Comparison of ENCODE assay signal across 27 cellular contexts in genomic region chr7:128349121-128349825, GRCh38. TPM values are rescaled to one million over a fixed set of nuclear protein-coding genes. Genes with fewer than 3 reads are reported as not detected.
"Had no signal": no experiment of that assay in that cellular context is flagged by ENCODE, and none has a peak within 500 bp of the region (broad histone marks: within the 10 kb centered on the region; RNA-seq: fewer than 3 reads in every experiment).

No MANE protein-coding gene starts in this region.

- H3K4me1 ChIP-seq: foreskin keratinocyte, prostate gland had no signal

- H3K27me3 ChIP-seq: ovary had no signal

- H3K9me3 Mint-ChIP-seq: activated B cell treated with CpG ODN at 0.5 μM for 24 hours; activated CD4-positive, alpha-beta memory T cell treated with anti-CD3 and anti-CD28 coated beads for 36 hours; activated naive CD4-positive, alpha-beta T cell treated with anti-CD3 and anti-CD28 coated beads for 36 hours; activated naive CD8-positive, alpha-beta T cell treated with anti-CD3 and anti-CD28 coated beads, Interleukin-2, amount 10 ng/mL, durations not matched to agents 7 days and 5 days; activated T-cell treated with anti-CD3 and anti-CD28 coated beads, Interleukin-2, amount 50 U/mL, for 72 hours; dendritic cell treated with granulocyte-macrophage colony-stimulating factor and Interleukin-4, amounts not matched to agents 40 ng/mL and 50 ng/mL, for 4 days; naive thymus-derived CD8-positive, alpha-beta T cell; neural progenitor cell; stimulated activated naive CD8-positive, alpha-beta T cell treated with anti-CD3 and anti-CD28 coated beads, Interleukin-15, Interleukin-2, amounts not matched to agents 100 ng/mL and 50 ng/mL, for 24 hours had no signal

- H3K4me3 ChIP-seq: body of pancreas, hepatocyte, left lung, lung, neural progenitor cell, ovary, prostate gland, tibial artery had no signal

- H2AFZ ChIP-seq: hepatocyte, neural progenitor cell had no signal

- H3K9me3 ChIP-seq: body of pancreas, left lung, ovary, prostate gland, tibial artery had no signal

- H3K27ac ChIP-seq: body of pancreas, foreskin keratinocyte, hepatocyte, left lung, neural progenitor cell, ovary, prostate gland, tibial artery had no signal

- ATAC-seq: activated CD4-positive, alpha-beta T cell treated with anti-CD3 and anti-CD28 coated beads for 36 hours; activated T-cell treated with anti-CD3 and anti-CD28 coated beads, Interleukin-2, amount 50 U/mL, for 72 hours; body of pancreas; foreskin keratinocyte; left lung; naive thymus-derived CD8-positive, alpha-beta T cell had no signal

- H3K4me2 ChIP-seq: hepatocyte, neural progenitor cell had no signal

- H3K36me3 Mint-ChIP-seq: activated CD4-positive, alpha-beta memory T cell treated with anti-CD3 and anti-CD28 coated beads for 36 hours; activated naive CD8-positive, alpha-beta T cell treated with anti-CD3 and anti-CD28 coated beads, Interleukin-2, amount 10 ng/mL, durations not matched to agents 7 days and 5 days; neural progenitor cell had no signal

- H3K36me3 ChIP-seq: left lung, neural progenitor cell, ovary, prostate gland, tibial artery had no signal

- H3K27ac Mint-ChIP-seq: activated B cell treated with CpG ODN at 0.5 μM for 24 hours; activated CD4-positive, alpha-beta memory T cell treated with anti-CD3 and anti-CD28 coated beads for 36 hours; activated CD4-positive, alpha-beta T cell treated with anti-CD3 and anti-CD28 coated beads for 36 hours; activated naive CD4-positive, alpha-beta T cell treated with anti-CD3 and anti-CD28 coated beads for 36 hours; activated naive CD8-positive, alpha-beta T cell treated with anti-CD3 and anti-CD28 coated beads, Interleukin-2, amount 10 ng/mL, durations not matched to agents 7 days and 5 days; activated T-cell treated with anti-CD3 and anti-CD28 coated beads, Interleukin-2, amount 50 U/mL, for 72 hours; dendritic cell treated with granulocyte-macrophage colony-stimulating factor and Interleukin-4, amounts not matched to agents 40 ng/mL and 50 ng/mL, for 4 days; immature natural killer cell; naive thymus-derived CD8-positive, alpha-beta T cell; neural progenitor cell; stimulated activated naive CD8-positive, alpha-beta T cell treated with anti-CD3 and anti-CD28 coated beads, Interleukin-15, Interleukin-2, amounts not matched to agents 100 ng/mL and 50 ng/mL, for 24 hours had no signal

- H3K4me3 Mint-ChIP-seq: activated B cell treated with CpG ODN at 0.5 μM for 24 hours; activated CD4-positive, alpha-beta memory T cell treated with anti-CD3 and anti-CD28 coated beads for 36 hours; activated CD4-positive, alpha-beta T cell treated with anti-CD3 and anti-CD28 coated beads for 36 hours; activated naive CD4-positive, alpha-beta T cell treated with anti-CD3 and anti-CD28 coated beads for 36 hours; activated naive CD8-positive, alpha-beta T cell treated with anti-CD3 and anti-CD28 coated beads, Interleukin-2, amount 10 ng/mL, durations not matched to agents 7 days and 5 days; activated T-cell treated with anti-CD3 and anti-CD28 coated beads, Interleukin-2, amount 50 U/mL, for 72 hours; dendritic cell treated with granulocyte-macrophage colony-stimulating factor and Interleukin-4, amounts not matched to agents 40 ng/mL and 50 ng/mL, for 4 days; neural progenitor cell; stimulated activated naive CD8-positive, alpha-beta T cell treated with anti-CD3 and anti-CD28 coated beads, Interleukin-15, Interleukin-2, amounts not matched to agents 100 ng/mL and 50 ng/mL, for 24 hours had no signal

- H3K79me2 ChIP-seq: hepatocyte had no signal

- DNase-seq: activated B cell treated with CpG ODN at 0.5 μM for 24 hours; activated CD4-positive, alpha-beta memory T cell treated with anti-CD3 and anti-CD28 coated beads for 36 hours; activated CD4-positive, alpha-beta T cell treated with anti-CD3 and anti-CD28 coated beads for 36 hours; activated effector memory CD4-positive, alpha-beta T cell treated with Interleukin-2 at 50 U/mL for 16 hours; activated naive CD4-positive, alpha-beta T cell treated with anti-CD3 and anti-CD28 coated beads for 36 hours; activated naive CD8-positive, alpha-beta T cell treated with anti-CD3 and anti-CD28 coated beads, Interleukin-2, amount 10 ng/mL, durations not matched to agents 7 days and 5 days; activated T-cell treated with anti-CD3 and anti-CD28 coated beads, Interleukin-2, amount 50 U/mL, for 72 hours; amygdala; body of pancreas; effector CD4-positive, alpha-beta T cell; erythroblast; foreskin keratinocyte; immature natural killer cell; left lung; naive thymus-derived CD8-positive, alpha-beta T cell; ovary; stimulated activated CD4-positive, alpha-beta T cell treated with anti-CD3 and anti-CD28 coated beads, Interleukin-12 subunit alpha, Interleukin-12 subunit beta, amount 100 ng/mL, for 4 hours; T1000; tibial artery had no signal

RNA-seq across cellular contexts. Expression of gene PRRT4, which starts 12.2 kb away (rescaled TPM):
- total RNA-seq: activated B cell treated with CpG ODN at 0.5 μM for 24 hours; kidney epithelial cell; T-helper 1 cell treated with Interleukin-12 subunit alpha and Interleukin-12 subunit beta and Interleukin-4 antibody, amounts not matched to agents 30 ng/mL and 1 ng/mL, for 36 hours had no signal
